Comparison of ENCODE assay signal across 22 cellular contexts in genomic region chr6:93238632-93239031, GRCh38.
"Had no signal": no experiment of that assay in that cellular context is flagged by ENCODE, and none has a peak within 500 bp of the region (broad histone marks: within the 10 kb centered on the region; RNA-seq: fewer than 3 reads in every experiment).

No MANE protein-coding gene starts in this region.

- H3K27me3 ChIP-seq: hepatocyte, pancreas, right atrium auricular region, right lobe of liver, tibial nerve, uterus had no signal

- DNase-seq: islet precursor cell; left ventricle myocardium inferior; midbrain; mucosa of descending colon; naive thymus-derived CD8-positive, alpha-beta T cell; pancreas; psoas muscle; right lobe of liver; stimulated activated CD4-positive, alpha-beta T cell treated with anti-CD3 and anti-CD28 coated beads, Interleukin-1b, Interleukin-23, amount 100 ng/mL, for 48 hours; stimulated activated CD4-positive, alpha-beta T cell treated with anti-CD3 and anti-CD28 coated beads, Interleukin-2, amount 100 ng/mL, for 48 hours; stimulated activated CD4-positive, alpha-beta T cell treated with anti-CD3 and anti-CD28 coated beads, Interleukin-4, amount 100 ng/mL, for 4 hours; stimulated activated CD8-positive, alpha-beta memory T cell treated with anti-CD3 and anti-CD28 coated beads, Interleukin-4, amount 100 ng/mL, for 48 hours; stimulated activated naive CD4-positive, alpha-beta T cell treated with Interleukin-2 at 50 U/mL for 16 hours; stimulated activated naive CD8-positive, alpha-beta T cell treated with anti-CD3 and anti-CD28 coated beads, Interleukin-15, amount 100 ng/mL, for 72 hours; substantia nigra; uterus had no signal

- H3K27ac ChIP-seq: hepatocyte, left ventricle myocardium inferior, pancreas, psoas muscle, right atrium auricular region, right lobe of liver, tibial nerve, uterus had no signal

- H3K9me3 ChIP-seq: left ventricle myocardium inferior, mucosa of descending colon, pancreas, psoas muscle, right atrium auricular region, right lobe of liver, tibial nerve, uterus had no signal

- H3K4me3 ChIP-seq: hepatocyte, left ventricle myocardium inferior, lung, mucosa of descending colon, pancreas, psoas muscle, right atrium auricular region, right lobe of liver, smooth muscle cell, tibial nerve, uterus had no signal

- H3K36me3 ChIP-seq: left ventricle myocardium inferior, pancreas, right atrium auricular region, right lobe of liver, tibial nerve, uterus had no signal

- H3K79me2 ChIP-seq: hepatocyte had no signal

- H3K4me1 ChIP-seq: left ventricle myocardium inferior, pancreas, psoas muscle, right atrium auricular region, right lobe of liver, uterus had no signal

- H3K4me2 ChIP-seq: hepatocyte, smooth muscle cell had no signal

- H2AFZ ChIP-seq: hepatocyte had no signal

- ATAC-seq: mucosa of descending colon; naive thymus-derived CD8-positive, alpha-beta T cell; pancreas; psoas muscle; right lobe of liver; stimulated activated memory B cell treated with anti-CD40 and anti-IgM and Interleukin-4, amounts not matched to agents 10 μg/mL and 1 μg/mL and 100 μg/mL, for 72 hours; stimulated activated naive CD8-positive, alpha-beta T cell treated with anti-CD3 and anti-CD28 coated beads, Interleukin-15, amount 100 ng/mL, for 72 hours had no signal
